In the genomic region with DNA sequence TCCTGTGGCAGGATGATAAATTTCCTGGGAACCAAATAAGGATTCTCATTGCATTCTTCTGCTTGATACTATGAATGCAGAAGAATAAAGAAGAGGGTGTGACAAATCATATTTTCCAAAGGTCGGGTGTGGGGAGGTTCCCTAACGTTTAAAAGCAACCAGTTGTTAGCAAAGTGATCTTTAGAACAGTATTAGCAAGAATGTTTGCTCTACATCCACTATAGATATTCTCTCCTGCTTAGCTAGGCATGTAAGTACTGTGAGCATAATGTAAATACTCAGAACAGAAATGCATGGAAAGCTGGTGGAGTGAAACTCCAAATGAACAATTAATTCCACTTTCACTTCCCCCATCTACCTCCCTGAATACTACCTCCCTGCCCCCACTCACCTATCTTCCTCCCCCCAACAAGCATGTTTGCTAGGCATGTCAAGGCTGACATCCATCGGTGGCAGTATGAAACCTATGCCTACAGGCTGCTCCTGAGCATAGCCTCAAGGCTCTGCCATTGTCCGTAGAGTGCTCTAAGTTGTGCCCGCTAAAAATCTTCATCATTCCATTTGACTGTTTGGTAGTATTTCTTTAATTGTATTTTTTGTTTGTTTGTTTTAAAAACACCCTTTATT, we compare ENCODE assay signal across 12 cellular contexts.
DNase-seq lines count a peak whose midpoint lies in the region; ATAC-seq, FAIRE-seq and TF ChIP-seq lines count a peak whose summit lies in the region.
"Had no signal": no experiment of that assay in that cellular context is flagged by ENCODE, and none has a peak within 500 bp of the region (broad histone marks: within the 10 kb centered on the region; RNA-seq: fewer than 3 reads in every experiment).

No MANE protein-coding gene starts in this region.

- H3K9me2 ChIP-seq in HCT116 (ENCODE audit: insufficient read depth) = no peaks in the 10 kb centered on the region; the same call in 1 of the 2 replicates

- TF ChIP-seq CTCF in HCT116 (IDR thresholded peaks at IDR 0.05 in 2 of 3, conservative IDR thresholded peaks at IDR 0.05 in 1 of 3; ENCODE audit: borderline replicate concordance in 1 of 3, insufficient read depth in 1 of 3, low read depth in 2 of 3, low read length in 2 of 3) = no peak
- no peak for TF ChIP-seq CTCF in body of pancreas (IDR thresholded peaks at IDR 0.05)

- peaks cover 99% of the 10 kb centered on the region for H3K79me2 ChIP-seq in HCT116 (ENCODE audit: insufficient read depth, low read length)

- peaks cover 27% of the 10 kb centered on the region for H3K4me1 Mint-ChIP-seq in stimulated activated naive CD8-positive, alpha-beta T cell treated with anti-CD3 and anti-CD28 coated beads, Interleukin-15, Interleukin-2, amounts not matched to agents 100 ng/mL and 50 ng/mL, for 24 hours (ENCODE audit: low read depth)

- POLR2A ChIA-PET in HCT116 (lab: Charles Lee) = no interaction called here

- peak overlapping the region; percentile 69 for H3K9ac ChIP-seq in HCT116 (ENCODE audit: low read length)

- H3K27me3 Mint-ChIP-seq in stimulated activated naive CD8-positive, alpha-beta T cell treated with anti-CD3 and anti-CD28 coated beads, Interleukin-15, Interleukin-2, amounts not matched to agents 100 ng/mL and 50 ng/mL, for 24 hours = no peaks in the 10 kb centered on the region

- no peak for FAIRE-seq in RCC 7860 (lab: Jason Lieb, UNC)
- FAIRE-seq: GM12892, TTC549 had no signal

- H3K36me3 Mint-ChIP-seq in stimulated activated naive CD8-positive, alpha-beta T cell treated with anti-CD3 and anti-CD28 coated beads, Interleukin-15, Interleukin-2, amounts not matched to agents 100 ng/mL and 50 ng/mL, for 24 hours (ENCODE audit: low read depth) = peaks cover 16% of the 10 kb centered on the region

- H3K4me2 ChIP-seq in HCT116 (ENCODE audit: low read length) = peak overlapping the region; percentile 82

- H3K27ac ChIP-seq in HCT116 (ENCODE audit: low read depth, low read length) (peak overlapping the region; percentile 86), body of pancreas (peak overlapping the region; percentile 5 to 82 (median 65))

- peak overlapping the region; percentile 32 for H3K27ac Mint-ChIP-seq in stimulated activated naive CD8-positive, alpha-beta T cell treated with anti-CD3 and anti-CD28 coated beads, Interleukin-15, Interleukin-2, amounts not matched to agents 100 ng/mL and 50 ng/mL, for 24 hours

- no peaks in the 10 kb centered on the region for H3K9me3 ChIP-seq in HCT116 (ENCODE audit: control insufficient read depth in 1 of 2, insufficient read depth in 1 of 2, low read depth in 1 of 2, low read length in 2 of 2)
- no peaks in the 10 kb centered on the region for H3K9me3 ChIP-seq in body of pancreas

- H3K4me3 ChIP-seq in HCT116 (replicated peaks in 1 of 2; ENCODE audit: low read depth in 1 of 2, low read length in 2 of 2) (peak overlapping the region; percentile 41 to 61), body of pancreas (no peak overlapping the region)

- ATAC-seq in HCT116 (peak; percentile 29; the same call in 1 of the 2 replicates), body of pancreas (no peak), left colon (peak; percentile 30), HG02759 (IDR thresholded peaks at IDR 0.05; ENCODE audit: unreplicated experiment) (no peak)

- H3K27me3 ChIP-seq in HCT116 (ENCODE audit: insufficient read depth, low read length) (no peaks in the 10 kb centered on the region), body of pancreas (no peaks in the 10 kb centered on the region)

- no peak overlapping the region for H2AFZ ChIP-seq in HCT116 (ENCODE audit: low read depth, low read length, poor library complexity, severe bottlenecking)

- RAD21 ChIA-PET in HCT116 (lab: Charles Lee; ENCODE audit: low non-redundant PET in 1 of 2, low total read pairs in 2 of 2, uncharacterized antibody in 2 of 2, unreplicated experiment in 2 of 2) = no interaction called here

- H3K4me3 Mint-ChIP-seq in stimulated activated naive CD8-positive, alpha-beta T cell treated with anti-CD3 and anti-CD28 coated beads, Interleukin-15, Interleukin-2, amounts not matched to agents 100 ng/mL and 50 ng/mL, for 24 hours = no peak overlapping the region

- 59 to 69% methylated on average over 5 of the region's 5 CpGs for WGBS in body of pancreas, 2 donors

- TF ChIP-seq RAD21 in HCT116 (IDR thresholded peaks at IDR 0.05; ENCODE audit: low read depth) = no peak; the same call in 1 of the 2 replicates

- TF ChIP-seq POLR2A in HCT116 (IDR thresholded peaks at IDR 0.05; ENCODE audit: borderline replicate concordance, extremely low read depth, insufficient read depth, insufficient read length) (no peak), body of pancreas (IDR thresholded peaks at IDR 0.05) (no peak)

- DNase-seq in HCT116 (ENCODE audit: low read depth, low spot score) = no peak
- DNase-seq in body of pancreas = no peak
- no peak for DNase-seq in left colon
- no peak for DNase-seq in amniotic stem cell (lab: John Stamatoyannopoulos, UW)
- no peak for DNase-seq in RCC 7860 (ENCODE audit: low spot score)
- no peak for DNase-seq in HUDEP-2 (lab: John Stamatoyannopoulos, UW; ENCODE audit: unreplicated experiment in 76 of 76)
- DNase-seq: cerebellar nuclear complex, MV-4-11 had no signal

- intact Hi-C loops in HCT116 (cut with micrococcal nuclease) (no loop called here), body of pancreas (cut with DNase I) (no loop called here), left colon (cut with DNase I, micrococcal nuclease) (no loop called here)

- CTCF ChIA-PET in HCT116 (lab: Charles Lee) = no interaction called here

- no TSS peak for BruUV-seq in HCT116 (replicated peaks; lab: Mats Ljungman, UMichigan)

- peaks cover 55 to 86% of the 10 kb centered on the region in 2 experiments for H3K4me1 ChIP-seq in HCT116 (ENCODE audit: control insufficient read depth in 1 of 2, insufficient read depth in 2 of 2, low read length in 2 of 2)
- peaks cover 20% of the 10 kb centered on the region for H3K4me1 ChIP-seq in body of pancreas

- H4K20me1 ChIP-seq in HCT116 (ENCODE audit: insufficient read depth) = no peaks in the 10 kb centered on the region

- H3K36me3 ChIP-seq in HCT116 (ENCODE audit: control insufficient read depth in 1 of 2, insufficient read depth in 2 of 2, low read length in 2 of 2) (0 out of 4 replicates have a peak, but pooled peaks cover 0 to 5% of the 10 kb centered on the region in 2 experiments), body of pancreas (replicated peaks in 1 of 2; ENCODE audit: insufficient read depth in 1 of 2, low read depth in 2 of 2) (no peaks in the 10 kb centered on the region)

- H3K9me3 Mint-ChIP-seq in stimulated activated naive CD8-positive, alpha-beta T cell treated with anti-CD3 and anti-CD28 coated beads, Interleukin-15, Interleukin-2, amounts not matched to agents 100 ng/mL and 50 ng/mL, for 24 hours = no peaks in the 10 kb centered on the region

TF ChIP-seq in HCT116, 20 proteins besides CTCF, POLR2A, EP300 and RAD21:
- TF ChIP-seq, protein P1, sequence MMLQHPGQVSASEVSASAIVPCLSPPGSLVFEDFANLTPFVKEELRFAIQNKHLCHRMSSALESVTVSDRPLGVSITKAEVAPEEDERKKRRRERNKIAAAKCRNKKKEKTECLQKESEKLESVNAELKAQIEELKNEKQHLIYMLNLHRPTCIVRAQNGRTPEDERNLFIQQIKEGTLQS (IDR thresholded peaks at IDR 0.05) = no peak
- TF ChIP-seq EZH2phosphoT487 (IDR thresholded peaks at IDR 0.05; ENCODE audit: borderline replicate concordance) (no peak), SRF (IDR thresholded peaks at IDR 0.05; ENCODE audit: low read depth) (no peak), SIN3A (IDR thresholded peaks at IDR 0.05; ENCODE audit: low read depth) (no peak), CBX3 (IDR thresholded peaks at IDR 0.05; ENCODE audit: low read depth) (no peak), SP1 (IDR thresholded peaks at IDR 0.05; ENCODE audit: low read depth) (no peak), YY1 (IDR thresholded peaks at IDR 0.05; ENCODE audit: extremely low read depth, insufficient replicate concordance, low read depth, low read length) (no peak), EZH2 (IDR thresholded peaks at IDR 0.05) (no peak), ELF1 (IDR thresholded peaks at IDR 0.05; ENCODE audit: borderline replicate concordance, low read depth) (no peak)
- TF ChIP-seq, protein P2, sequence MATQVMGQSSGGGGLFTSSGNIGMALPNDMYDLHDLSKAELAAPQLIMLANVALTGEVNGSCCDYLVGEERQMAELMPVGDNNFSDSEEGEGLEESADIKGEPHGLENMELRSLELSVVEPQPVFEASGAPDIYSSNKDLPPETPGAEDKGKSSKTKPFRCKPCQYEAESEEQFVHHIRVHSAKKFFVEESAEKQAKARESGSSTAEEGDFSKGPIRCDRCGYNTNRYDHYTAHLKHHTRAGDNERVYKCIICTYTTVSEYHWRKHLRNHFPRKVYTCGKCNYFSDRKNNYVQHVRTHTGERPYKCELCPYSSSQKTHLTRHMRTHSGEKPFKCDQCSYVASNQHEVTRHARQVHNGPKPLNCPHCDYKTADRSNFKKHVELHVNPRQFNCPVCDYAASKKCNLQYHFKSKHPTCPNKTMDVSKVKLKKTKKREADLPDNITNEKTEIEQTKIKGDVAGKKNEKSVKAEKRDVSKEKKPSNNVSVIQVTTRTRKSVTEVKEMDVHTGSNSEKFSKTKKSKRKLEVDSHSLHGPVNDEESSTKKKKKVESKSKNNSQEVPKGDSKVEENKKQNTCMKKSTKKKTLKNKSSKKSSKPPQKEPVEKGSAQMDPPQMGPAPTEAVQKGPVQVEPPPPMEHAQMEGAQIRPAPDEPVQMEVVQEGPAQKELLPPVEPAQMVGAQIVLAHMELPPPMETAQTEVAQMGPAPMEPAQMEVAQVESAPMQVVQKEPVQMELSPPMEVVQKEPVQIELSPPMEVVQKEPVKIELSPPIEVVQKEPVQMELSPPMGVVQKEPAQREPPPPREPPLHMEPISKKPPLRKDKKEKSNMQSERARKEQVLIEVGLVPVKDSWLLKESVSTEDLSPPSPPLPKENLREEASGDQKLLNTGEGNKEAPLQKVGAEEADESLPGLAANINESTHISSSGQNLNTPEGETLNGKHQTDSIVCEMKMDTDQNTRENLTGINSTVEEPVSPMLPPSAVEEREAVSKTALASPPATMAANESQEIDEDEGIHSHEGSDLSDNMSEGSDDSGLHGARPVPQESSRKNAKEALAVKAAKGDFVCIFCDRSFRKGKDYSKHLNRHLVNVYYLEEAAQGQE (IDR thresholded peaks at IDR 0.05; ENCODE audit: low read depth) = no peak
- TF ChIP-seq, protein P3, sequence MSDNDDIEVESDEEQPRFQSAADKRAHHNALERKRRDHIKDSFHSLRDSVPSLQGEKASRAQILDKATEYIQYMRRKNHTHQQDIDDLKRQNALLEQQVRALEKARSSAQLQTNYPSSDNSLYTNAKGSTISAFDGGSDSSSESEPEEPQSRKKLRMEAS (IDR thresholded peaks at IDR 0.05) = no peak

Comparison
In these comparisons a context has a peak if more than half of its experiments do, and no peak if none do; other contexts are left out.
1. ATAC-seq: peak in HCT116 (single experiment) and left colon (single experiment); none in body of pancreas (single experiment) and HG02759 (single experiment).
2. H3K4me3 ChIP-seq: peak in HCT116 (2 of 2); none in body of pancreas (0 of 2).